In genomic region chr1:162177126-162177525, GRCh38 we compare ENCODE assay signal across 16 cellular contexts.
DNase-seq lines count a peak whose midpoint lies in the region; ATAC-seq, FAIRE-seq and TF ChIP-seq lines count a peak whose summit lies in the region.
"Had no signal": no experiment of that assay in that cellular context is flagged by ENCODE, and none has a peak within 500 bp of the region (broad histone marks: within the 10 kb centered on the region; RNA-seq: fewer than 3 reads in every experiment).

No MANE protein-coding gene starts in this region.

- H2BK5ac ChIP-seq in IMR-90 (ENCODE audit: low read depth, low read length, poor library complexity, severe bottlenecking) (no peak overlapping the region), H1 (ENCODE audit: low read depth, low read length) (no peak overlapping the region), mesenchymal stem cell (ENCODE audit: low read depth, low read length, poor library complexity, severe bottlenecking) (no peak overlapping the region)

- dilution Hi-C loops in IMR-90 (cut with HindIII; ENCODE audit: low sequenced_read_pairs, unreplicated experiment): no loop called here

- H4K91ac ChIP-seq in IMR-90 (ENCODE audit: insufficient read depth, low read depth, low read length) (no peak overlapping the region), H1 (replicated peaks; ENCODE audit: insufficient read length, low read length) (no peak overlapping the region), mesenchymal stem cell (ENCODE audit: low read length) (peak overlapping the region; percentile 74)

- TF ChIP-seq CTCF in IMR-90 (conservative IDR thresholded peaks at IDR 0.05; ENCODE audit: low read depth, low read length): no peak
- TF ChIP-seq CTCF in H1 (IDR thresholded peaks at IDR 0.05; ENCODE audit: control extremely low read depth in 1 of 3, insufficient read depth in 1 of 3, low read depth in 1 of 3, low read length in 3 of 3): no peak

- H3K4me1 ChIP-seq in IMR-90 (ENCODE audit: control insufficient read depth, insufficient read depth, low read length) (no peaks in the 10 kb centered on the region), H1 (replicated peaks in 1 of 4; ENCODE audit: control insufficient read depth in 3 of 4, insufficient read depth in 4 of 4, low read length in 3 of 4) (peaks cover 3 to 25% (median 19%) of the 10 kb centered on the region in 4 experiments), mesenchymal stem cell (ENCODE audit: control insufficient read depth, insufficient read depth, low read depth, low read length) (peaks cover 4% of the 10 kb centered on the region)
- H3K4me1 ChIP-seq: spleen, upper lobe of right lung had no signal

- H3K23me2 ChIP-seq in H1 (ENCODE audit: low read depth, low read length): no peaks in the 10 kb centered on the region

- H2BK15ac ChIP-seq in IMR-90 (ENCODE audit: low read depth, low read length) (no peak overlapping the region), H1 (ENCODE audit: low read length) (no peak overlapping the region), mesenchymal stem cell (ENCODE audit: low read depth, poor library complexity, severe bottlenecking) (no peak overlapping the region)

- H4K5ac ChIP-seq in IMR-90 (ENCODE audit: low read depth, low read length): no peak overlapping the region
- no peak overlapping the region for H4K5ac ChIP-seq in H1 (ENCODE audit: insufficient read length, low read depth, low read length)

- no peak for TF ChIP-seq EP300 in H1 (IDR thresholded peaks at IDR 0.05; ENCODE audit: borderline replicate concordance in 1 of 2, low read depth in 2 of 2, low read length in 2 of 2)

- POLR2A ChIA-PET in IMR-90 (lab: Charles Lee; ENCODE audit: unreplicated experiment) (no interaction called here), H1 (lab: Charles Lee; ENCODE audit: partially characterized antibody) (no interaction called here)

- H2AFZ ChIP-seq in IMR-90 (replicated peaks; ENCODE audit: low read length, poor library complexity) (peak overlapping the region; percentile 41), H1 (ENCODE audit: low read length) (no peak overlapping the region), mesenchymal stem cell (ENCODE audit: low read depth, low read length) (no peak overlapping the region)

- no peak for ATAC-seq in IMR-90 (ENCODE audit: low read depth)
- ATAC-seq: activated CD8-positive, alpha-beta T cell treated with anti-CD3 and anti-CD28 coated beads for 36 hours; stimulated activated memory B cell treated with anti-CD40 and anti-IgM and Interleukin-4, amounts not matched to agents 10 μg/mL and 1 μg/mL and 100 μg/mL, for 72 hours; upper lobe of right lung had no signal

- H3K79me2 ChIP-seq in H1 (ENCODE audit: control insufficient read depth in 1 of 2, insufficient read depth in 2 of 2, low read length in 2 of 2): peaks cover 0 to 26% of the 10 kb centered on the region in 2 experiments; a peak in 2 of 4 replicates

- H3K9me3 ChIP-seq in IMR-90 (ENCODE audit: control insufficient read depth, insufficient read depth, low read length) (no peaks in the 10 kb centered on the region), H1 (ENCODE audit: insufficient read depth in 2 of 2, low read depth in 1 of 2, low read length in 1 of 2) (no peaks in the 10 kb centered on the region), mesenchymal stem cell (ENCODE audit: control insufficient read depth, low read length) (no peaks in the 10 kb centered on the region)
- H3K9me3 ChIP-seq: spleen, upper lobe of right lung had no signal

- H3K14ac ChIP-seq in IMR-90 (replicated peaks; ENCODE audit: low read depth, low read length) (no peak overlapping the region), H1 (ENCODE audit: insufficient read length) (no peak overlapping the region), mesenchymal stem cell (ENCODE audit: low read length in 2 of 2) (no peak overlapping the region)

- peaks cover 2% of the 10 kb centered on the region; the same call in 1 of the 2 replicates for H3K27me3 ChIP-seq in IMR-90 (ENCODE audit: control insufficient read depth, insufficient read depth, low read length)
- H3K27me3 ChIP-seq in H1 (replicated peaks in 1 of 4; ENCODE audit: control insufficient read depth in 3 of 4, extremely low read depth in 1 of 4, insufficient read depth in 3 of 4, low read length in 3 of 4): no peaks in the 10 kb centered on the region
- no peaks in the 10 kb centered on the region for H3K27me3 ChIP-seq in mesenchymal stem cell (ENCODE audit: control insufficient read depth in 1 of 2, insufficient read depth in 1 of 2, low read length in 2 of 2)
- H3K27me3 ChIP-seq: spleen, upper lobe of right lung had no signal

- no peak overlapping the region for H2BK120ac ChIP-seq in IMR-90 (ENCODE audit: low read depth, low read length)
- H2BK120ac ChIP-seq in H1 (replicated peaks; ENCODE audit: low read depth, low read length): no peak overlapping the region
- H2BK120ac ChIP-seq in mesenchymal stem cell (ENCODE audit: low read depth, low read length): no peak overlapping the region

- intact Hi-C loops in IMR-90 (cut with micrococcal nuclease): no loop called here

- H3K23ac ChIP-seq in IMR-90 (ENCODE audit: low read depth, low read length): no peak overlapping the region
- no peak overlapping the region for H3K23ac ChIP-seq in H1 (ENCODE audit: insufficient read length)
- H3K23ac ChIP-seq in mesenchymal stem cell (ENCODE audit: low read length in 2 of 2): no peak overlapping the region

- no TSS peak for BruUV-seq in IMR-90 (replicated peaks; lab: Mats Ljungman, UMichigan)

- H3K36me3 ChIP-seq in IMR-90 (ENCODE audit: control insufficient read depth, insufficient read depth, low read length) (no peaks in the 10 kb centered on the region), H1 (ENCODE audit: control insufficient read depth in 2 of 4, insufficient read depth in 4 of 4, low read length in 3 of 4) (no peaks in the 10 kb centered on the region; a peak in 1 of 8 replicates), mesenchymal stem cell (ENCODE audit: control insufficient read depth in 1 of 2, insufficient read depth in 2 of 2, low read depth in 1 of 2, low read length in 2 of 2) (no peaks in the 10 kb centered on the region)
- H3K36me3 ChIP-seq: spleen, upper lobe of right lung had no signal

- in situ Hi-C loops in IMR-90 (cut with MboI; ENCODE audit: low sequenced_read_pairs): no loop called here

- peak overlapping the region; percentile 13; the same call in 1 of the 2 replicates for H2BK12ac ChIP-seq in H1 (ENCODE audit: low read depth, low read length)
- no peak overlapping the region for H2BK12ac ChIP-seq in mesenchymal stem cell (ENCODE audit: low read length in 2 of 2)

- peak; percentile 16 for DNase-seq in Daoy (ENCODE audit: low read depth)
- no peak for DNase-seq in IMR-90
- no peak for DNase-seq in H1 (ENCODE audit: low read depth in 1 of 2, low spot score in 2 of 2)
- peak; percentile 23 for DNase-seq in mesenchymal stem cell
- no peak for DNase-seq in NCI-H1436 treated with DMSO at 0.1 percent for 48 hours (lab: John Stamatoyannopoulos, UW)
- DNase-seq in iPS-NIHi11 (ENCODE audit: low spot score): no peak
- DNase-seq in 8988T: no peak
- no peak for DNase-seq in activated effector memory CD4-positive, alpha-beta T cell treated with Interleukin-2 at 50 U/mL for 16 hours
- DNase-seq: activated CD8-positive, alpha-beta T cell treated with anti-CD3 and anti-CD28 coated beads for 36 hours; NCI-H1436; NCI-H345; posterior cingulate gyrus; spleen; upper lobe of right lung had no signal

- CTCF ChIA-PET in IMR-90 (lab: Yijun Ruan, JAX) (no interaction called here), H1 (lab: Charles Lee; ENCODE audit: partially characterized antibody) (interaction anchor here (0.9 to 1.4 kb wide), 7 partner anchors 8 to 123 kb away, joined by 3 to 5 read pairs (median 3); no protein-coding TSS in a partner anchor)

- H4K8ac ChIP-seq in IMR-90 (ENCODE audit: low read depth in 2 of 2, low read length in 2 of 2) (no peak overlapping the region), H1 (ENCODE audit: extremely low read depth, insufficient read depth, low read length) (no peak overlapping the region; the same call in 1 of the 2 replicates), mesenchymal stem cell (ENCODE audit: low read length) (peak overlapping the region; percentile 37)

- WGBS in IMR-90 (ENCODE audit: extremely low coverage in 2 of 2, insufficient read length in 1 of 2), 2 experiments: 75% methylated on average over 1 of the region's 6 CpGs; no CpG with 5 or more reads in 1 of the 2 experiments
- WGBS in H1 (ENCODE audit: extremely low coverage in 1 of 2, insufficient coverage in 1 of 2, insufficient read length in 1 of 2, insufficient replicate concordance in 2 of 2, low coverage in 1 of 2, low lambda C conversion rate in 2 of 2, missing lambda C conversion rate in 1 of 2), 2 experiments: 83% methylated on average over 6 of the region's 6 CpGs; no CpG with 5 or more reads in 1 of the 2 experiments
- 49% methylated on average over 5 of the region's 6 CpGs for WGBS in mesenchymal stem cell

- H2AK5ac ChIP-seq in IMR-90 (ENCODE audit: low read depth, low read length) (no peak overlapping the region), H1 (ENCODE audit: low read depth, low read length) (no peak overlapping the region), mesenchymal stem cell (ENCODE audit: low read length, severe bottlenecking) (no peak overlapping the region)

- H3K18ac ChIP-seq in IMR-90 (ENCODE audit: low read depth, low read length): no peak overlapping the region
- H3K18ac ChIP-seq in H1 (ENCODE audit: extremely low read depth, low read length): no peak overlapping the region
- peak overlapping the region in 1 of 2 experiments; percentile 0 for H3K18ac ChIP-seq in mesenchymal stem cell (ENCODE audit: low read depth in 1 of 2, low read length in 2 of 2)

- TF ChIP-seq RAD21 in IMR-90 (IDR thresholded peaks at IDR 0.05; ENCODE audit: low read length) (no peak), H1 (IDR thresholded peaks at IDR 0.05 in 1 of 2, conservative IDR thresholded peaks at IDR 0.05 in 1 of 2; ENCODE audit: low read depth in 2 of 2, low read length in 2 of 2) (no peak)

- H3K4me3 ChIP-seq in IMR-90 (ENCODE audit: insufficient read depth, low read depth, low read length) (no peak overlapping the region), H1 (ENCODE audit: extremely low read depth in 1 of 4, insufficient read depth in 2 of 4, low read depth in 3 of 4, low read length in 4 of 4) (no peak overlapping the region), mesenchymal stem cell (ENCODE audit: insufficient read depth in 1 of 2, low read depth in 1 of 2, low read length in 2 of 2) (no peak overlapping the region)
- H3K4me3 ChIP-seq: spleen, upper lobe of right lung had no signal

- H3K9ac ChIP-seq in IMR-90 (ENCODE audit: low read depth, low read length) (no peak overlapping the region), H1 (replicated peaks in 1 of 4; ENCODE audit: extremely low read depth in 1 of 4, low read depth in 3 of 4, low read length in 3 of 4) (no peak overlapping the region), mesenchymal stem cell (ENCODE audit: low read length) (no peak overlapping the region)

- FAIRE-seq in H1 (lab: Jason Lieb, UNC): peak; percentile 36
- FAIRE-seq: endothelial cell of umbilical vein had no signal

- H3K9me1 ChIP-seq in IMR-90 (ENCODE audit: insufficient read depth, low read length): no peaks in the 10 kb centered on the region

- H3K27ac ChIP-seq in IMR-90 (ENCODE audit: insufficient read depth, low read length) (no peak overlapping the region), H1 (ENCODE audit: low read depth, low read length) (no peak overlapping the region), mesenchymal stem cell (ENCODE audit: low read length, poor library complexity, severe bottlenecking) (no peak overlapping the region)
- H3K27ac ChIP-seq: spleen, upper lobe of right lung had no signal

- no peaks in the 10 kb centered on the region for H3K79me1 ChIP-seq in IMR-90 (ENCODE audit: low read depth in 1 of 2, low read length in 2 of 2)
- peaks cover 2% of the 10 kb centered on the region; the same call in 1 of the 2 replicates for H3K79me1 ChIP-seq in H1 (ENCODE audit: low read depth, low read length)
- H3K79me1 ChIP-seq in mesenchymal stem cell (replicated peaks; ENCODE audit: low read length, poor library complexity, severe bottlenecking): no peaks in the 10 kb centered on the region

- H3K4me2 ChIP-seq in IMR-90 (ENCODE audit: low read depth, low read length) (no peak overlapping the region), H1 (ENCODE audit: insufficient read depth in 1 of 2, low read depth in 2 of 2, low read length in 2 of 2) (no peak overlapping the region), mesenchymal stem cell (ENCODE audit: low read length, poor library complexity, severe bottlenecking) (no peak overlapping the region)

- no peak overlapping the region for H2BK20ac ChIP-seq in IMR-90 (ENCODE audit: low read depth, low read length)
- H2BK20ac ChIP-seq in H1 (ENCODE audit: low read length): no peak overlapping the region

- no peak for TF ChIP-seq POLR2A in IMR-90 (IDR thresholded peaks at IDR 0.05; ENCODE audit: low read depth, low read length)
- no peak for TF ChIP-seq POLR2A in H1 (IDR thresholded peaks at IDR 0.05; ENCODE audit: control extremely low read depth in 1 of 2, low read depth in 2 of 2, low read length in 2 of 2)

- no peak overlapping the region for H2AK9ac ChIP-seq in IMR-90 (replicated peaks; ENCODE audit: low read depth, low read length, poor library complexity)

- H3K4ac ChIP-seq in IMR-90 (ENCODE audit: low read depth, low read length) (no peak overlapping the region), H1 (replicated peaks; ENCODE audit: insufficient read length, low read depth, low read length) (no peak overlapping the region), mesenchymal stem cell (ENCODE audit: low read depth in 1 of 2, low read length in 2 of 2) (no peak overlapping the region)

- H3K56ac ChIP-seq in IMR-90 (ENCODE audit: extremely low read depth, insufficient read depth, low read length) (no peak overlapping the region), H1 (replicated peaks; ENCODE audit: insufficient read length, low read depth, low read length) (no peak overlapping the region)

- H4K20me1 ChIP-seq in IMR-90 (ENCODE audit: insufficient read depth, low read length): no peaks in the 10 kb centered on the region
- H4K20me1 ChIP-seq in H1 (replicated peaks in 1 of 2; ENCODE audit: control insufficient read depth in 1 of 2, insufficient read depth in 2 of 2, low read length in 2 of 2): peaks cover 4% of the 10 kb centered on the region in 2 experiments

Comparison
In these comparisons a context has a peak if more than half of its experiments do, and no peak if none do; other contexts are left out.
1. DNase-seq: peak in Daoy (single experiment) and mesenchymal stem cell (single experiment); none in IMR-90 (single experiment), H1 (0 of 2), NCI-H1436 treated with DMSO at 0.1 percent for 48 hours (single experiment), iPS-NIHi11 (single experiment), 8988T (single experiment) and activated effector memory CD4-positive, alpha-beta T cell treated with Interleukin-2 at 50 U/mL for 16 hours (single experiment).